ENCODE assay signal across 16 cellular contexts in genomic region chr5:156534906-156535305, GRCh38.
"Had no signal": no experiment of that assay in that cellular context is flagged by ENCODE, and none has a peak within 500 bp of the region (broad histone marks: within the 10 kb centered on the region; RNA-seq: fewer than 3 reads in every experiment).

No MANE protein-coding gene starts in this region.

- H3K27ac Mint-ChIP-seq: naive thymus-derived CD4-positive, alpha-beta T cell; stimulated activated naive B cell treated with anti-CD40 and anti-IgM and Interleukin-4, amounts not matched to agents 10 μg/mL and 1 μg/mL and 100 μg/mL, for 72 hours had no signal

- ATAC-seq: activated T-cell treated with anti-CD3 and anti-CD28 coated beads, Interleukin-2, amount 50 U/mL, for 4 hours; gastrocnemius medialis; naive thymus-derived CD4-positive, alpha-beta T cell; pancreas; stimulated activated naive B cell treated with anti-CD40 and anti-IgM and Interleukin-4, amounts not matched to agents 10 μg/mL and 1 μg/mL and 100 μg/mL, for 72 hours had no signal

- H3K4me1 ChIP-seq: adrenal gland, pancreas, tibial nerve, vagina had no signal

- H3K4me3 ChIP-seq: adrenal gland, gastrocnemius medialis, heart left ventricle, pancreas, tibial nerve, vagina had no signal

- H3K36me3 ChIP-seq: adrenal gland, gastrocnemius medialis, heart left ventricle, pancreas, tibial nerve, vagina had no signal

- H3K9me3 ChIP-seq: adrenal gland, gastrocnemius medialis, heart left ventricle, pancreas, tibial nerve, vagina had no signal

- H3K27me3 Mint-ChIP-seq: stimulated activated naive B cell treated with anti-CD40 and anti-IgM and Interleukin-4, amounts not matched to agents 10 μg/mL and 1 μg/mL and 100 μg/mL, for 72 hours had no signal

- H3K27ac ChIP-seq: adrenal gland, gastrocnemius medialis, pancreas, tibial nerve, vagina had no signal

- H3K9me3 Mint-ChIP-seq: activated T-cell treated with anti-CD3 and anti-CD28 coated beads, Interleukin-2, amount 50 U/mL, for 4 hours; naive thymus-derived CD4-positive, alpha-beta T cell; stimulated activated naive B cell treated with anti-CD40 and anti-IgM and Interleukin-4, amounts not matched to agents 10 μg/mL and 1 μg/mL and 100 μg/mL, for 72 hours had no signal

- H3K27me3 ChIP-seq: adrenal gland, gastrocnemius medialis, heart left ventricle, pancreas, tibial nerve, vagina had no signal

- H3K36me3 Mint-ChIP-seq: naive thymus-derived CD4-positive, alpha-beta T cell; stimulated activated naive B cell treated with anti-CD40 and anti-IgM and Interleukin-4, amounts not matched to agents 10 μg/mL and 1 μg/mL and 100 μg/mL, for 72 hours had no signal

- DNase-seq: activated CD4-positive, alpha-beta T cell treated with anti-CD3 and anti-CD28 coated beads, Interleukin-2, amount 50 U/mL, for 48 hours; activated effector memory CD4-positive, alpha-beta T cell treated with Interleukin-2 at 50 U/mL for 16 hours; activated naive CD4-positive, alpha-beta T cell treated with anti-CD3 and anti-CD28 coated beads, Interleukin-2, amount 50 U/mL, for 16 hours; activated T-cell treated with anti-CD3 and anti-CD28 coated beads, Interleukin-2, amount 50 U/mL, for 4 hours; adrenal gland; gastrocnemius medialis; heart left ventricle; left cardiac atrium; mammary epithelial cell; naive thymus-derived CD4-positive, alpha-beta T cell; pancreas; stimulated activated CD4-positive, alpha-beta T cell treated with anti-CD3 and anti-CD28 coated beads, Interleukin-4, amount 100 ng/mL, for 1 hour; stimulated activated naive B cell treated with anti-CD40 and anti-IgM and Interleukin-4, amounts not matched to agents 10 μg/mL and 1 μg/mL and 100 μg/mL, for 72 hours; substantia nigra had no signal

- H3K4me3 Mint-ChIP-seq: activated T-cell treated with anti-CD3 and anti-CD28 coated beads, Interleukin-2, amount 50 U/mL, for 4 hours; naive thymus-derived CD4-positive, alpha-beta T cell; stimulated activated naive B cell treated with anti-CD40 and anti-IgM and Interleukin-4, amounts not matched to agents 10 μg/mL and 1 μg/mL and 100 μg/mL, for 72 hours had no signal

- H3K4me1 Mint-ChIP-seq: naive thymus-derived CD4-positive, alpha-beta T cell; stimulated activated naive B cell treated with anti-CD40 and anti-IgM and Interleukin-4, amounts not matched to agents 10 μg/mL and 1 μg/mL and 100 μg/mL, for 72 hours had no signal
